In the genomic region with DNA sequence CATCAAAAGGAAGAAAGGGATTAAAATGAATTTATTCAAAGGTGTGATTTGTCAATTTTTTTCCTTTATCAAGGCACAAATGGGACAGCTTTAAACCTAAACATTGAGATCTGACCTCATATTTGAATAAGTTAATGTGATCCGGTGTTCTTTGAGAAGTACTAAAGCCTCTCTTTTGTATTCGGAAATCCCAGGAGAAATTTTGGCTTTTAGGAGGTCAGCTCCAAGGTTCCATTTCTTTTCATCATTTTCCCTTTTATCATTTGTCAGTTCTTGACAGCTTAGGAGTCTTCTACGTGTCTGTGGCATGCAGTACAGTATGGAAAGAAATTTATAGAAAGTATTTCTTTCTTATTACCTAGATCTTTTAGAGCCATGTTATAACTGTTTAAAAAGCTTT, we compare ENCODE assay signal across 3 cellular contexts.
"Had no signal": no experiment of that assay in that cellular context is flagged by ENCODE, and none has a peak within 500 bp of the region (broad histone marks: within the 10 kb centered on the region; RNA-seq: fewer than 3 reads in every experiment).

No MANE protein-coding gene starts in this region.

- H3K4me3 ChIP-seq: GM12878 had no signal

- DNase-seq: GDM1, GF-D8 had no signal
